ENCODE assay signal across 21 cellular contexts in the genomic region with DNA sequence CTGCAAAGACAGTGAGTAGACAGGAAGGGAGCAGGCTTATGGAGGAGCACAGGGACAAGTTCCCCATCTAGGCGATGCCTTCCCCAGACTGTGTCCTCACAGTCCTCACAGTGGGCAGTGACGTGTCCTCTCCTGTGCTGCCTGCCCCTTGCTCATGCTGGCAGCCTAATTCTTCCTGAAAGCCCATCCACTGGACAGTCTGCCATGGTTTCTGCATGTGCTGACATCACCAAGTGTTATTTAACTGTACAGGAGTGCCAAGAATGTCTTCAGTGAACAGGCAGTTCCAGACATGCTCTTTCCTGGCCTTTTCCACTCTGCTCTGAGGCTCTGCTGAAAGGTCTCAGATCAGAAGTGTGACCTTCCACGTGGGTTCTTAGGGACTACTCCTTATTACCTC.
"Had no signal": no experiment of that assay in that cellular context is flagged by ENCODE, and none has a peak within 500 bp of the region (broad histone marks: within the 10 kb centered on the region; RNA-seq: fewer than 3 reads in every experiment).

No MANE protein-coding gene starts in this region.

- H3K4me3 Mint-ChIP-seq: activated B cell treated with CpG ODN at 0.5 μM for 24 hours; activated CD4-positive, alpha-beta memory T cell treated with anti-CD3 and anti-CD28 coated beads for 36 hours; activated CD4-positive, alpha-beta T cell treated with anti-CD3 and anti-CD28 coated beads for 36 hours; activated naive CD4-positive, alpha-beta T cell treated with anti-CD3 and anti-CD28 coated beads, Interleukin-2, amount 10 ng/mL, durations not matched to agents 7 days and 5 days; activated T-cell treated with anti-CD3 and anti-CD28 coated beads, Interleukin-2, amount 50 U/mL, for 72 hours; endodermal cell; naive thymus-derived CD4-positive, alpha-beta T cell; neural progenitor cell; stimulated activated naive B cell treated with anti-CD40 and anti-IgM and Interleukin-4, amounts not matched to agents 10 μg/mL and 1 μg/mL and 100 μg/mL, for 72 hours; T-helper 17 cell; type B pancreatic cell had no signal

- DNase-seq: activated B cell treated with CpG ODN at 0.5 μM for 24 hours; activated CD4-positive, alpha-beta memory T cell treated with anti-CD3 and anti-CD28 coated beads for 36 hours; activated CD4-positive, alpha-beta T cell treated with anti-CD3 and anti-CD28 coated beads for 36 hours; activated effector memory CD4-positive, alpha-beta T cell treated with anti-CD3 and anti-CD28 coated beads, Interleukin-2, amount 50 U/mL, for 16 hours; activated naive CD4-positive, alpha-beta T cell treated with anti-CD3 and anti-CD28 coated beads, Interleukin-2, amount 10 ng/mL, durations not matched to agents 7 days and 5 days; activated T-cell treated with anti-CD3 and anti-CD28 coated beads, Interleukin-2, amount 50 U/mL, for 72 hours; amygdala; cortex of kidney; endodermal cell; foreskin melanocyte; lower lobe of right lung; naive thymus-derived CD4-positive, alpha-beta T cell; stimulated activated CD4-positive, alpha-beta T cell treated with anti-CD3 and anti-CD28 coated beads, Interleukin-2, amount 100 ng/mL, for 48 hours; stimulated activated CD8-positive, alpha-beta memory T cell treated with anti-CD3 and anti-CD28 coated beads, Interleukin-4, amount 100 ng/mL, for 48 hours; stimulated activated naive B cell treated with anti-CD40 and anti-IgM and Interleukin-4, amounts not matched to agents 10 μg/mL and 1 μg/mL and 100 μg/mL, for 72 hours; T-helper 17 cell; testis had no signal

- H3K9me3 Mint-ChIP-seq: activated B cell treated with CpG ODN at 0.5 μM for 24 hours; activated CD4-positive, alpha-beta memory T cell treated with anti-CD3 and anti-CD28 coated beads for 36 hours; type B pancreatic cell had no signal

- H3K27ac Mint-ChIP-seq: activated B cell treated with CpG ODN at 0.5 μM for 24 hours; activated CD4-positive, alpha-beta memory T cell treated with anti-CD3 and anti-CD28 coated beads for 36 hours; activated CD4-positive, alpha-beta T cell treated with anti-CD3 and anti-CD28 coated beads for 36 hours; activated naive CD4-positive, alpha-beta T cell treated with anti-CD3 and anti-CD28 coated beads, Interleukin-2, amount 10 ng/mL, durations not matched to agents 7 days and 5 days; activated T-cell treated with anti-CD3 and anti-CD28 coated beads, Interleukin-2, amount 50 U/mL, for 72 hours; endodermal cell; naive thymus-derived CD4-positive, alpha-beta T cell; neural progenitor cell; stimulated activated naive B cell treated with anti-CD40 and anti-IgM and Interleukin-4, amounts not matched to agents 10 μg/mL and 1 μg/mL and 100 μg/mL, for 72 hours; T-helper 17 cell; type B pancreatic cell had no signal

- H3K9me3 ChIP-seq: testis, vagina had no signal

- FAIRE-seq: islet of Langerhans had no signal

- ATAC-seq: activated CD4-positive, alpha-beta T cell treated with anti-CD3 and anti-CD28 coated beads for 36 hours; activated T-cell treated with anti-CD3 and anti-CD28 coated beads, Interleukin-2, amount 50 U/mL, for 72 hours; lower lobe of right lung; naive thymus-derived CD4-positive, alpha-beta T cell; stimulated activated naive B cell treated with anti-CD40 and anti-IgM and Interleukin-4, amounts not matched to agents 10 μg/mL and 1 μg/mL and 100 μg/mL, for 72 hours; T-helper 17 cell had no signal

- H3K27ac ChIP-seq: lower lobe of right lung, neural progenitor cell, testis, vagina had no signal

- H3K4me1 ChIP-seq: lower lobe of right lung, neural progenitor cell, testis, vagina had no signal

- H3K4me1 Mint-ChIP-seq: activated B cell treated with CpG ODN at 0.5 μM for 24 hours; activated CD4-positive, alpha-beta T cell treated with anti-CD3 and anti-CD28 coated beads for 36 hours; activated naive CD4-positive, alpha-beta T cell treated with anti-CD3 and anti-CD28 coated beads, Interleukin-2, amount 10 ng/mL, durations not matched to agents 7 days and 5 days; endodermal cell; naive thymus-derived CD4-positive, alpha-beta T cell; neural progenitor cell; stimulated activated naive B cell treated with anti-CD40 and anti-IgM and Interleukin-4, amounts not matched to agents 10 μg/mL and 1 μg/mL and 100 μg/mL, for 72 hours; T-helper 17 cell had no signal

- H3K36me3 Mint-ChIP-seq: activated CD4-positive, alpha-beta memory T cell treated with anti-CD3 and anti-CD28 coated beads for 36 hours; activated naive CD4-positive, alpha-beta T cell treated with anti-CD3 and anti-CD28 coated beads, Interleukin-2, amount 10 ng/mL, durations not matched to agents 7 days and 5 days; neural progenitor cell; type B pancreatic cell had no signal

- H3K27me3 Mint-ChIP-seq: activated B cell treated with CpG ODN at 0.5 μM for 24 hours; activated CD4-positive, alpha-beta memory T cell treated with anti-CD3 and anti-CD28 coated beads for 36 hours; activated CD4-positive, alpha-beta T cell treated with anti-CD3 and anti-CD28 coated beads for 36 hours; activated naive CD4-positive, alpha-beta T cell treated with anti-CD3 and anti-CD28 coated beads, Interleukin-2, amount 10 ng/mL, durations not matched to agents 7 days and 5 days; naive thymus-derived CD4-positive, alpha-beta T cell; stimulated activated naive B cell treated with anti-CD40 and anti-IgM and Interleukin-4, amounts not matched to agents 10 μg/mL and 1 μg/mL and 100 μg/mL, for 72 hours; T-helper 17 cell; type B pancreatic cell had no signal

- H3K36me3 ChIP-seq: lower lobe of right lung, neural progenitor cell, vagina had no signal

- H3K27me3 ChIP-seq: neural progenitor cell, testis, vagina had no signal

- H3K4me3 ChIP-seq: lower lobe of right lung, neural progenitor cell, testis, vagina had no signal
